In the genomic region with DNA sequence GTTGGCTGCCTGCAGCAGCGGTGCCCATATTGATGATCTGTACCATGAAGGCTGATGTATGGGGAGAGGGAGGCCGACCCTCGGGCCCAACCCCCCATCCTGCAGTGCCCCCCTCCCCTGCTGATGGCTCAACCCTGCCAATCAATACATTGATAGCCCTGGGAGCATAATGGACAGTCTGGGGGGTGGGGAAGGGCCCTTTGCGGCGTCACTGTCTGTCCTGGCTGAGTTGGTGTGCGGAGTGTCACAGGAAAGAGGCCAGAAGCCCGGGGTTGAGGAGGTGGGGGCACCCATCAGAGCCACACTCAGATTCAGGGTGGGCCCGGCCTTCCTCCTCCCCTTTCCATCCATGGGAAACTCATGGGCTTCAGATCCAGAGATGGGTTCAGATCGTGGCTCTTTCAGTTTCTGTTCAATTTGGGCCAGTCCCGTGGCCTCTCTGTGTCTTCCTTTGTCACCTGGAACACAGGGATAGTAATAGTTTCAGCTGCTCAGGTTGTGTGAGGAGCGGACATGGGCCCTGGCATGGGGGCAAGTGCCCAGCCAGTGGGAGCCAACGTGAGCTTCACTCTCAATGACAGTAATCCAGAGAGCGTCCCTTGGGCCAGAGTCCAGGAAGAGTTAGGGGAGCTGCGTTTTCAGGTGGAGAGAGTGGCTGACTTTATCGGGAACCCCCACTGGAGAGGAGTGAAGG, we compare ENCODE assay signal across 18 cellular contexts. TPM values are rescaled to one million over a fixed set of nuclear protein-coding genes. Genes with fewer than 3 reads are reported as not detected.
A peak's percentile ranks its signal among the peaks of the same experiment; 100 is the strongest.
DNase-seq lines count a peak whose midpoint lies in the region; ATAC-seq and TF ChIP-seq lines count a peak whose summit lies in the region.
"Had no signal": no experiment of that assay in that cellular context is flagged by ENCODE, and none has a peak within 500 bp of the region (broad histone marks: within the 10 kb centered on the region; RNA-seq: fewer than 3 reads in every experiment).

No MANE protein-coding gene starts in this region.

- no peaks in the 10 kb centered on the region for H4K20me1 ChIP-seq in neural progenitor cell (ENCODE audit: low read depth)

- CTCF ChIA-PET in CD8-positive, alpha-beta T cell (lab: Charles Lee) = no interaction called here

- H3K27me3 ChIP-seq in neural progenitor cell (no peaks in the 10 kb centered on the region), testis (no peaks in the 10 kb centered on the region)
- H3K27me3 ChIP-seq in CD8-positive, alpha-beta T cell (ENCODE audit: insufficient read depth, low read length) = no peaks in the 10 kb centered on the region

- H3K4me1 Mint-ChIP-seq in activated T-cell treated with anti-CD3 and anti-CD28 coated beads, Interleukin-2, amount 50 U/mL, for 24 hours (ENCODE audit: low read depth) = no peaks in the 10 kb centered on the region
- H3K4me1 Mint-ChIP-seq in activated T-cell treated with anti-CD3 and anti-CD28 coated beads, Interleukin-2, amount 50 U/mL, for 4 hours (ENCODE audit: low read depth) = no peaks in the 10 kb centered on the region
- peaks cover 32% of the 10 kb centered on the region for H3K4me1 Mint-ChIP-seq in neural progenitor cell
- H3K4me1 Mint-ChIP-seq in CD8-positive, alpha-beta T cell (ENCODE audit: low read depth) = no peaks in the 10 kb centered on the region

- no peak overlapping the region for H2AFZ ChIP-seq in neural progenitor cell (replicated peaks)
- H2AFZ ChIP-seq: PC-9 had no signal

- peaks cover 7% of the 10 kb centered on the region for H3K4me1 ChIP-seq in neural progenitor cell
- H3K4me1 ChIP-seq in testis = no peaks in the 10 kb centered on the region
- H3K4me1 ChIP-seq in CD8-positive, alpha-beta T cell (ENCODE audit: insufficient read depth, low read length) = no peaks in the 10 kb centered on the region

- H3K36me3 Mint-ChIP-seq in activated T-cell treated with anti-CD3 and anti-CD28 coated beads, Interleukin-2, amount 50 U/mL, for 24 hours (ENCODE audit: low read depth) = no peaks in the 10 kb centered on the region
- H3K36me3 Mint-ChIP-seq in activated T-cell treated with anti-CD3 and anti-CD28 coated beads, Interleukin-2, amount 50 U/mL, for 4 hours (ENCODE audit: insufficient read depth) = no peaks in the 10 kb centered on the region
- no peaks in the 10 kb centered on the region for H3K36me3 Mint-ChIP-seq in neural progenitor cell
- no peaks in the 10 kb centered on the region for H3K36me3 Mint-ChIP-seq in CD8-positive, alpha-beta T cell

- DNase-seq in activated T-cell treated with anti-CD3 and anti-CD28 coated beads, Interleukin-2, amount 50 U/mL, for 24 hours = no peak
- no peak for DNase-seq in activated T-cell treated with anti-CD3 and anti-CD28 coated beads, Interleukin-2, amount 50 U/mL, for 4 hours
- DNase-seq in ecto neural progenitor cell (ENCODE audit: low spot score) (peak; percentile 39), neural progenitor cell (ENCODE audit: low spot score) (no peak), testis (peak; percentile 8), dermis blood vessel endothelial cell (no peak), nucleus accumbens (lab: John Stamatoyannopoulos, UW) (no peak)
- DNase-seq in CD8-positive, alpha-beta T cell = no peak
- DNase-seq: 8988T, EL, IMR-90, Kasumi-1, NCI-H2029, NCI-H2171 treated with DMSO at 0.1 percent for 48 hours, NCI-H774, PC-9 had no signal

- no peaks in the 10 kb centered on the region for H3K36me3 ChIP-seq in neural progenitor cell
- H3K36me3 ChIP-seq in testis (ENCODE audit: low read depth, missing control alignments) = no peaks in the 10 kb centered on the region
- no peaks in the 10 kb centered on the region for H3K36me3 ChIP-seq in CD8-positive, alpha-beta T cell (ENCODE audit: insufficient read depth, low read length)
- H3K36me3 ChIP-seq: BLaER1 treated with 17β-estradiol and CSF1 and Interleukin-3, amounts not matched to agents 10 nM and 100 nM had no signal

- no peak for TF ChIP-seq POLR2A in testis (IDR thresholded peaks at IDR 0.05)

- H3K27ac Mint-ChIP-seq in activated T-cell treated with anti-CD3 and anti-CD28 coated beads, Interleukin-2, amount 50 U/mL, for 24 hours = peak overlapping the region; percentile 29
- no peak overlapping the region for H3K27ac Mint-ChIP-seq in neural progenitor cell
- H3K27ac Mint-ChIP-seq in CD8-positive, alpha-beta T cell = no peak overlapping the region

- H3K27ac ChIP-seq in neural progenitor cell (no peak overlapping the region), testis (no peak overlapping the region)
- no peak overlapping the region for H3K27ac ChIP-seq in CD8-positive, alpha-beta T cell (ENCODE audit: low read depth, low read length)
- H3K27ac ChIP-seq: BLaER1 treated with 17β-estradiol and CSF1 and Interleukin-3, amounts not matched to agents 10 nM and 100 nM; PC-9 had no signal

- no peaks in the 10 kb centered on the region for H3K9me3 ChIP-seq in neural progenitor cell (ENCODE audit: low read depth)
- no peaks in the 10 kb centered on the region for H3K9me3 ChIP-seq in testis
- no peaks in the 10 kb centered on the region for H3K9me3 ChIP-seq in CD8-positive, alpha-beta T cell (ENCODE audit: low read length)
- H3K9me3 ChIP-seq: BLaER1 treated with 17β-estradiol and CSF1 and Interleukin-3, amounts not matched to agents 10 nM and 100 nM had no signal

- no peaks in the 10 kb centered on the region for H3F3A ChIP-seq in neural progenitor cell (ENCODE audit: low read depth)

- peaks cover 5% of the 10 kb centered on the region for H3K27me3 Mint-ChIP-seq in activated T-cell treated with anti-CD3 and anti-CD28 coated beads, Interleukin-2, amount 50 U/mL, for 24 hours
- H3K27me3 Mint-ChIP-seq in activated T-cell treated with anti-CD3 and anti-CD28 coated beads, Interleukin-2, amount 50 U/mL, for 4 hours (ENCODE audit: low read depth) = no peaks in the 10 kb centered on the region
- H3K27me3 Mint-ChIP-seq in neural progenitor cell (ENCODE audit: insufficient read depth, low read depth) = peaks cover 14% of the 10 kb centered on the region
- H3K27me3 Mint-ChIP-seq in CD8-positive, alpha-beta T cell (ENCODE audit: low read depth) = peaks cover 5% of the 10 kb centered on the region

- no peak for TF ChIP-seq CTCF in neural progenitor cell (IDR thresholded peaks at IDR 0.05)
- no peak for TF ChIP-seq CTCF in testis (IDR thresholded peaks at IDR 0.05)
- TF ChIP-seq CTCF in CD8-positive, alpha-beta T cell (IDR thresholded peaks at IDR 0.05) = no peak

- H3K4me3 ChIP-seq in neural progenitor cell (no peak overlapping the region), testis (no peak overlapping the region)
- no peak overlapping the region for H3K4me3 ChIP-seq in CD8-positive, alpha-beta T cell (ENCODE audit: low read depth, low read length)
- H3K4me3 ChIP-seq: BLaER1 treated with 17β-estradiol and CSF1 and Interleukin-3, amounts not matched to agents 10 nM and 100 nM; PC-9 had no signal

- WGBS in testis, 2 donors = 87 to 94% methylated on average over 11 to 15 of the region's 15 CpGs

- no peak overlapping the region for H3K9ac ChIP-seq in neural progenitor cell
- H3K9ac ChIP-seq: BLaER1 treated with 17β-estradiol and CSF1 and Interleukin-3, amounts not matched to agents 10 nM and 100 nM had no signal

- ATAC-seq in activated T-cell treated with anti-CD3 and anti-CD28 coated beads, Interleukin-2, amount 50 U/mL, for 4 hours = no peak
- ATAC-seq in CD8-positive, alpha-beta T cell = no peak

- intact Hi-C loops in testis (cut with DNase I; ENCODE audit: low total_unique reads) = loop anchor here (10.0 kb wide), 1 partner anchor 476 kb away; no protein-coding TSS in a partner anchor
- intact Hi-C loops in CD8-positive, alpha-beta T cell (cut with DNase I, micrococcal nuclease) = no loop called here

- POLR2A ChIA-PET in CD8-positive, alpha-beta T cell (lab: Charles Lee) = no interaction called here

- H3K79me2 ChIP-seq in neural progenitor cell (ENCODE audit: low read depth) = no peaks in the 10 kb centered on the region

- no peaks in the 10 kb centered on the region for H3K9me3 Mint-ChIP-seq in activated T-cell treated with anti-CD3 and anti-CD28 coated beads, Interleukin-2, amount 50 U/mL, for 24 hours
- no peaks in the 10 kb centered on the region for H3K9me3 Mint-ChIP-seq in activated T-cell treated with anti-CD3 and anti-CD28 coated beads, Interleukin-2, amount 50 U/mL, for 4 hours
- no peaks in the 10 kb centered on the region for H3K9me3 Mint-ChIP-seq in neural progenitor cell
- H3K9me3 Mint-ChIP-seq in CD8-positive, alpha-beta T cell = no peaks in the 10 kb centered on the region

- H3K4me2 ChIP-seq in neural progenitor cell = no peak overlapping the region
- H3K4me2 ChIP-seq: BLaER1 treated with 17β-estradiol and CSF1 and Interleukin-3, amounts not matched to agents 10 nM and 100 nM; PC-9 had no signal

- no peak overlapping the region for H3K4me3 Mint-ChIP-seq in activated T-cell treated with anti-CD3 and anti-CD28 coated beads, Interleukin-2, amount 50 U/mL, for 24 hours
- no peak overlapping the region for H3K4me3 Mint-ChIP-seq in activated T-cell treated with anti-CD3 and anti-CD28 coated beads, Interleukin-2, amount 50 U/mL, for 4 hours
- peak overlapping the region; percentile 47 for H3K4me3 Mint-ChIP-seq in neural progenitor cell
- H3K4me3 Mint-ChIP-seq in CD8-positive, alpha-beta T cell = no peak overlapping the region

RNA-seq across cellular contexts. Expression of a gene that starts 9.5 kb away (rescaled TPM):
- total RNA-seq in activated T-cell treated with anti-CD3 and anti-CD28 coated beads, Interleukin-2, amount 50 U/mL, for 4 hours = 1 to 10 TPM in 2 of 3 donors, under 1 TPM in 1; 0.37 to 1.3 (median 1.0) TPM
- total RNA-seq in neural progenitor cell (ENCODE audit: low replicate concordance) = 0.06 and 0.22 TPM in 2 replicates
- under 1 TPM; 0.68 to 0.79 TPM for total RNA-seq in testis
- polyA plus RNA-seq in testis (ENCODE audit: insufficient read depth, low read depth, low replicate concordance) = 1.6 TPM
- not detected in 2 replicates for total RNA-seq in dermis blood vessel endothelial cell
- total RNA-seq in CD8-positive, alpha-beta T cell = under 1 TPM; 0.57 to 0.83 TPM
- total RNA-seq: IMR-90, NCI-H460 had no signal

RNA-seq across cellular contexts. Expression of a gene that starts 41.3 kb away (rescaled TPM):
- 1,000 to 10,000 TPM; 4,555 to 4,927 (median 4,895) TPM for total RNA-seq in activated T-cell treated with anti-CD3 and anti-CD28 coated beads, Interleukin-2, amount 50 U/mL, for 4 hours
- total RNA-seq in neural progenitor cell (ENCODE audit: low replicate concordance) (2,155 and 3,685 TPM in 2 replicates), testis (100 to 1,000 TPM; 398 to 430 TPM), dermis blood vessel endothelial cell (1,135 and 1,923 TPM in 2 replicates)
- 835 TPM for polyA plus RNA-seq in testis (ENCODE audit: insufficient read depth, low read depth, low replicate concordance)
- 1,000 to 10,000 TPM; 1,297 to 1,299 TPM for total RNA-seq in CD8-positive, alpha-beta T cell

Comparison
In these comparisons a context has a peak if more than half of its experiments do, and no peak if none do; other contexts are left out.
1. DNase-seq: peak in ecto neural progenitor cell (single experiment) and testis (single experiment); none in activated T-cell treated with anti-CD3 and anti-CD28 coated beads, Interleukin-2, amount 50 U/mL, for 24 hours (single experiment), activated T-cell treated with anti-CD3 and anti-CD28 coated beads, Interleukin-2, amount 50 U/mL, for 4 hours (single experiment), neural progenitor cell (single experiment), dermis blood vessel endothelial cell (single experiment), CD8-positive, alpha-beta T cell (0 of 7) and nucleus accumbens (0 of 56).